ENCODE assay signal across 8 cellular contexts in the genomic region with DNA sequence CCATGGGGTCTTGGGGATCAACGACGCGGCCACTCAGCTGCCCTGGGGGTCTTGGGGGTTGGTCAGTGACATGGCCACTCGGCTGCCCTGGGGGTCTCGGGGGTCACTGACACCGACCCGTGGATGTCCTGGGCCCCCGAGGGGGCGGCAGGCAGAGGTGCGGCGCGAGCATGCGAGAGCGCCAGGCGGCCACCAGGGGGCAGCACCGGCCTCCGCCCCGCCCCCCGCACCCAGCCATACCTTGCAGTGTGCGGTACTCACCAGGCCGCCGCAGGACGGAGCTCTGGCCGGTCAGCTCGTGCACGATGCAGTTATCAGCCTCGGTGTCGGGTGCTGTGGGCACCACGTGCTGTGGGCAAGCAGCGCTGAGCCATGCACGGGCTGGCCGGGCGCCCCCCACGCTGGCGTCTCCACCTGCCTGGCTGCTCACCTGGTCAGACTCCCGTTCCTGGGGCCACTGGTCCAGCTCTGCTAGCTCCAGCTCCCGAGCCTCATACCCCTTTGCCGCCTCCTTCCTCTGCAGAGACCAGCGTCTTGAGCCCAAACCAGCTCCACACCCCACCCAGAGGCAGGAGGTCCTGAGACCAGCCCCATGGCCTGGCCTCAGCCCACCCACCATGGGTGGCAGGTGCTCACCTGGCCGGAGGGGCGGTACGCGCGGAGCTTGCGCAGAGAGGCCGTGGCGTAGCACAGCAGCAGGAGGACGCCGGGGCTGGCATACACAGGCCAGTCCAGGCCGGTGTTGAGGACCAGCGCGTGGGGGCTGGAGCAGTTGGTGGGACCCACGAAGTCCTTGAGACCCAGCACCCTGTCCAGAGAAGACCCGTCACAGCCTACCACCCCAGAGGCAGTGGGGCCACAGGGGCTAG. TPM values are rescaled to one million over a fixed set of nuclear protein-coding genes. Genes with fewer than 3 reads are reported as not detected.
DNase-seq lines count a peak whose midpoint lies in the region; ATAC-seq and TF ChIP-seq lines count a peak whose summit lies in the region.

No MANE protein-coding gene starts in this region.

- peaks cover 8% of the 10 kb centered on the region for H3F3A ChIP-seq in SK-N-SH (replicated peaks; ENCODE audit: insufficient read depth)

- peak; percentile 2 for DNase-seq in NCI-H1105 treated with DMSO at 0.1 percent for 48 hours (lab: John Stamatoyannopoulos, UW)
- no peak for DNase-seq in NCI-H1105 (lab: John Stamatoyannopoulos, UW)
- DNase-seq in SK-N-SH, result peak; percentile 94
- DNase-seq in activated naive CD4-positive, alpha-beta T cell treated with anti-CD3 and anti-CD28 coated beads for 36 hours, result peak; percentile 79
- DNase-seq in Right ventricle myocardium superior, result peak; percentile 88
- peak; percentile 42 for DNase-seq in renal cortical epithelial cell (ENCODE audit: low read depth)
- no peak for DNase-seq in pons (ENCODE audit: low spot score)

- H3K36me3 ChIP-seq in SK-N-SH (replicated peaks in 1 of 2; ENCODE audit: control insufficient read depth in 1 of 2, insufficient read depth in 2 of 2, low read length in 1 of 2), result peaks cover 0 to 40% of the 10 kb centered on the region in 2 experiments

- no peak overlapping the region for H3K4me3 Mint-ChIP-seq in activated naive CD4-positive, alpha-beta T cell treated with anti-CD3 and anti-CD28 coated beads for 36 hours

- H3K9ac ChIP-seq in SK-N-SH, result no peak overlapping the region

- H3K4me2 ChIP-seq in SK-N-SH, result no peak overlapping the region

- peaks cover 3% of the 10 kb centered on the region for H3K4me1 Mint-ChIP-seq in activated naive CD4-positive, alpha-beta T cell treated with anti-CD3 and anti-CD28 coated beads for 36 hours (ENCODE audit: low read depth)

- peaks cover 10% of the 10 kb centered on the region; the same call in 1 of the 2 replicates for H3K79me2 ChIP-seq in SK-N-SH (ENCODE audit: insufficient read depth)

- H3K36me3 Mint-ChIP-seq in activated naive CD4-positive, alpha-beta T cell treated with anti-CD3 and anti-CD28 coated beads for 36 hours (ENCODE audit: low read depth), result no peaks in the 10 kb centered on the region

- H3K27me3 ChIP-seq in SK-N-SH (ENCODE audit: insufficient read depth), result no peaks in the 10 kb centered on the region

- no peaks in the 10 kb centered on the region for H3K27me3 Mint-ChIP-seq in activated naive CD4-positive, alpha-beta T cell treated with anti-CD3 and anti-CD28 coated beads for 36 hours (ENCODE audit: low read depth)

- H3K4me3 ChIP-seq in SK-N-SH (ENCODE audit: low read depth in 2 of 2, low read length in 1 of 2), result no peak overlapping the region; a peak in 1 of 4 replicates

- peak; percentile 58 for ATAC-seq in HG03460 (IDR thresholded peaks at IDR 0.05; ENCODE audit: unreplicated experiment)
- peak; percentile 87 for ATAC-seq in Right ventricle myocardium superior (ENCODE audit: poor library complexity)

- no peak for TF ChIP-seq EP300 in SK-N-SH (IDR thresholded peaks at IDR 0.05; ENCODE audit: borderline replicate concordance in 1 of 2, low read depth in 1 of 2, low read length in 1 of 2)

- peak; percentile 88 for TF ChIP-seq CTCF in SK-N-SH (IDR thresholded peaks at IDR 0.05)

- CTCF ChIA-PET in SK-N-SH (lab: Yijun Ruan, JAX), result interaction anchor here (0.5 to 17.4 kb wide), 47 partner anchors 12 to 904 kb away, joined by 3 to 540 read pairs (median 4); a partner anchor contains a TSS
- CTCF ChIA-PET in activated naive CD4-positive, alpha-beta T cell treated with anti-CD3 and anti-CD28 coated beads for 36 hours (lab: Charles Lee), result interaction anchor here (0.5 to 3.2 kb wide), 32 partner anchors 8 to 872 kb away, joined by 3 to 48 read pairs (median 4); a partner anchor contains a TSS

- no peak overlapping the region for H3K27ac Mint-ChIP-seq in activated naive CD4-positive, alpha-beta T cell treated with anti-CD3 and anti-CD28 coated beads for 36 hours

- POLR2A ChIA-PET in SK-N-SH (lab: Yijun Ruan, JAX), result no interaction called here

- peaks cover 25% of the 10 kb centered on the region for H4K20me1 ChIP-seq in SK-N-SH (ENCODE audit: insufficient read depth)

- peak; percentile 56 for TF ChIP-seq RAD21 in SK-N-SH (IDR thresholded peaks at IDR 0.05; ENCODE audit: low read length)

- no peaks in the 10 kb centered on the region for H3K9me3 Mint-ChIP-seq in activated naive CD4-positive, alpha-beta T cell treated with anti-CD3 and anti-CD28 coated beads for 36 hours

- H3K9me2 ChIP-seq in SK-N-SH, result no peaks in the 10 kb centered on the region

- H3K4me1 ChIP-seq in SK-N-SH (ENCODE audit: control insufficient read depth in 1 of 2, insufficient read depth in 2 of 2, low read depth in 1 of 2, low read length in 1 of 2), result peaks cover 0 to 4% of the 10 kb centered on the region in 2 experiments; a peak in 1 of 4 replicates

- WGBS in SK-N-SH (ENCODE audit: low lambda C conversion rate), result 57% methylated on average over 24 of the region's 54 CpGs

- no peak overlapping the region for H3K27ac ChIP-seq in SK-N-SH (ENCODE audit: low read depth in 2 of 2, low read length in 1 of 2)

- intact Hi-C loops in activated naive CD4-positive, alpha-beta T cell treated with anti-CD3 and anti-CD28 coated beads for 36 hours (cut with micrococcal nuclease), result loop anchor here (1.0 to 2.0 kb wide), 2 partner anchors 48 to 433 kb away; a partner anchor contains a TSS
- intact Hi-C loops in Right ventricle myocardium superior (cut with DNase I), result no loop called here

- H2AFZ ChIP-seq in SK-N-SH (ENCODE audit: low read depth), result no peak overlapping the region

- no peaks in the 10 kb centered on the region for H3K9me3 ChIP-seq in SK-N-SH

TF ChIP-seq in SK-N-SH, 30 proteins besides CTCF, POLR2A, EP300 and RAD21 (continues in another document):
- TF ChIP-seq, protein P1, sequence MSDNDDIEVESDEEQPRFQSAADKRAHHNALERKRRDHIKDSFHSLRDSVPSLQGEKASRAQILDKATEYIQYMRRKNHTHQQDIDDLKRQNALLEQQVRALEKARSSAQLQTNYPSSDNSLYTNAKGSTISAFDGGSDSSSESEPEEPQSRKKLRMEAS (IDR thresholded peaks at IDR 0.05; ENCODE audit: low read depth), result peak; percentile 88; the same call in 1 of the 2 replicates
- TF ChIP-seq SIN3A (IDR thresholded peaks at IDR 0.05; ENCODE audit: borderline replicate concordance, low read depth, low read length) (peak; percentile 72; the same call in 1 of the 2 replicates), GABPA (IDR thresholded peaks at IDR 0.05; ENCODE audit: low read depth) (no peak), EZH2phosphoT487 (IDR thresholded peaks at IDR 0.05; ENCODE audit: borderline replicate concordance, low read depth) (no peak), RFX5 (IDR thresholded peaks at IDR 0.05; ENCODE audit: low read length) (no peak), MXI1 (IDR thresholded peaks at IDR 0.05; ENCODE audit: low read depth, low read length) (peak; percentile 58), SMC3 (IDR thresholded peaks at IDR 0.05; ENCODE audit: low read depth, low read length) (peak; percentile 64), FOXJ3 (CRISPR knock-in tag; IDR thresholded peaks at IDR 0.05) (no peak), GATA2 (CRISPR knock-in tag; IDR thresholded peaks at IDR 0.05) (no peak)
- TF ChIP-seq, protein P2, sequence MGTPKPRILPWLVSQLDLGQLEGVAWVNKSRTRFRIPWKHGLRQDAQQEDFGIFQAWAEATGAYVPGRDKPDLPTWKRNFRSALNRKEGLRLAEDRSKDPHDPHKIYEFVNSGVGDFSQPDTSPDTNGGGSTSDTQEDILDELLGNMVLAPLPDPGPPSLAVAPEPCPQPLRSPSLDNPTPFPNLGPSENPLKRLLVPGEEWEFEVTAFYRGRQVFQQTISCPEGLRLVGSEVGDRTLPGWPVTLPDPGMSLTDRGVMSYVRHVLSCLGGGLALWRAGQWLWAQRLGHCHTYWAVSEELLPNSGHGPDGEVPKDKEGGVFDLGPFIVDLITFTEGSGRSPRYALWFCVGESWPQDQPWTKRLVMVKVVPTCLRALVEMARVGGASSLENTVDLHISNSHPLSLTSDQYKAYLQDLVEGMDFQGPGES (IDR thresholded peaks at IDR 0.05; ENCODE audit: low read depth, low read length), result no peak

RNA-seq across cellular contexts. Expression of a gene that starts 31.2 kb away (rescaled TPM):
- 16.2 and 16.5 TPM in 2 replicates for polyA plus RNA-seq in SK-N-SH (2012; rRNA removed)
- polyA plus RNA-seq in SK-N-SH (2012; cell fraction: cytosol; rRNA removed), result 6.3 and 9.8 TPM in 2 replicates
- polyA plus RNA-seq in SK-N-SH (2012; cell fraction: nucleus; rRNA removed), result 32.4 and 41.1 TPM in 2 replicates
- 10 to 100 TPM; 46.1 to 48.1 TPM for total RNA-seq in activated naive CD4-positive, alpha-beta T cell treated with anti-CD3 and anti-CD28 coated beads for 36 hours
- total RNA-seq in Right ventricle myocardium superior, result 13.4 TPM
- 5.6 and 11.1 TPM in 2 replicates for total RNA-seq in renal cortical epithelial cell

RNA-seq across cellular contexts. Expression of a gene that starts 31.3 kb away (rescaled TPM):
- polyA plus RNA-seq in SK-N-SH (2012; rRNA removed), result 17.0 and 17.2 TPM in 2 replicates
- 7.5 and 11.2 TPM in 2 replicates for polyA plus RNA-seq in SK-N-SH (2012; cell fraction: cytosol; rRNA removed)
- polyA plus RNA-seq in SK-N-SH (2012; cell fraction: nucleus; rRNA removed), result 29.1 and 45.4 TPM in 2 replicates
- total RNA-seq in activated naive CD4-positive, alpha-beta T cell treated with anti-CD3 and anti-CD28 coated beads for 36 hours, result 10 to 100 TPM; 33.6 to 35.3 TPM
- total RNA-seq in Right ventricle myocardium superior (14.6 TPM), renal cortical epithelial cell (8.4 and 9.7 TPM in 2 replicates)

RNA-seq across cellular contexts. Expression of a gene that starts 47.5 kb away (rescaled TPM):
- 111 and 184 TPM in 2 replicates for polyA plus RNA-seq in SK-N-SH (2012; rRNA removed)
- 45.3 and 86.3 TPM in 2 replicates for polyA plus RNA-seq in SK-N-SH (2012; cell fraction: cytosol; rRNA removed)
- 670 and 1,039 TPM in 2 replicates for polyA plus RNA-seq in SK-N-SH (2012; cell fraction: nucleus; rRNA removed)
- total RNA-seq in activated naive CD4-positive, alpha-beta T cell treated with anti-CD3 and anti-CD28 coated beads for 36 hours, result 10 to 100 TPM; 78.2 to 80.1 TPM
- total RNA-seq in Right ventricle myocardium superior (15.9 TPM), renal cortical epithelial cell (147 and 282 TPM in 2 replicates)

RNA-seq across cellular contexts. Expression of a gene that starts 51.2 kb away (rescaled TPM):
- polyA plus RNA-seq in SK-N-SH (2012; rRNA removed), result 0.03 and 0.18 TPM in 2 replicates
- 0.06 and 0.09 TPM in 2 replicates for polyA plus RNA-seq in SK-N-SH (2012; cell fraction: cytosol; rRNA removed)
- polyA plus RNA-seq in SK-N-SH (2012; cell fraction: nucleus; rRNA removed), result 0.24 and 0.32 TPM in 2 replicates
- total RNA-seq in activated naive CD4-positive, alpha-beta T cell treated with anti-CD3 and anti-CD28 coated beads for 36 hours, result 1 to 10 TPM; 2.9 to 3.0 TPM
- total RNA-seq in Right ventricle myocardium superior (3.0 TPM), renal cortical epithelial cell (0.05 and 0.35 TPM in 2 replicates)

Comparison
In these comparisons a context has a peak if more than half of its experiments do, and no peak if none do; other contexts are left out.
1. DNase-seq: peak in NCI-H1105 treated with DMSO at 0.1 percent for 48 hours (single experiment), SK-N-SH (single experiment), activated naive CD4-positive, alpha-beta T cell treated with anti-CD3 and anti-CD28 coated beads for 36 hours (single experiment), Right ventricle myocardium superior (single experiment) and renal cortical epithelial cell (single experiment); none in NCI-H1105 (single experiment) and pons (single experiment).